ENCODE assay signal across 1 cellular context in genomic region chr4:140088317-140088967, GRCh38.
TF ChIP-seq lines count a peak whose summit lies in the region.

No MANE protein-coding gene starts in this region.

TF ChIP-seq in SK-N-SH, 30 proteins besides CTCF, POLR2A, EP300 and RAD21 (continued from another document):
- TF ChIP-seq NRF1 (IDR thresholded peaks at IDR 0.05; ENCODE audit: low read depth, low read length) (no peak), CHD2 (IDR thresholded peaks at IDR 0.05; ENCODE audit: low read length, partially characterized antibody) (no peak), USF2 (IDR thresholded peaks at IDR 0.05; ENCODE audit: borderline replicate concordance, low read depth, low read length) (no peak), GATA2 (CRISPR knock-in tag; IDR thresholded peaks at IDR 0.05) (no peak), TAF1 (IDR thresholded peaks at IDR 0.05; ENCODE audit: borderline replicate concordance, low read depth, low read length) (no peak)
